Comparison of ENCODE assay signal across 9 cellular contexts in genomic region chr2:42878581-42878980, GRCh38.
DNase-seq lines count a peak whose midpoint lies in the region; ATAC-seq lines count a peak whose summit lies in the region.
"Had no signal": no experiment of that assay in that cellular context is flagged by ENCODE, and none has a peak within 500 bp of the region (broad histone marks: within the 10 kb centered on the region; RNA-seq: fewer than 3 reads in every experiment).

No MANE protein-coding gene starts in this region.

- H3K4me3 Mint-ChIP-seq in activated CD8-positive, alpha-beta memory T cell treated with anti-CD3 and anti-CD28 coated beads, Interleukin-2, amount 10 ng/mL, durations not matched to agents 7 days and 5 days = no peak overlapping the region

- no peak for DNase-seq in activated CD8-positive, alpha-beta memory T cell treated with anti-CD3 and anti-CD28 coated beads, Interleukin-2, amount 10 ng/mL, durations not matched to agents 7 days and 5 days
- DNase-seq in NCI-H526 treated with DMSO at 0.1 percent for 48 hours (lab: John Stamatoyannopoulos, UW) (no peak), amniotic stem cell (lab: John Stamatoyannopoulos, UW) (no peak), NOMO-1 (lab: John Stamatoyannopoulos, UW; ENCODE audit: unreplicated experiment in 2 of 2) (no peak)
- DNase-seq: NCI-H1436 treated with DMSO at 0.1 percent for 48 hours, ovary had no signal

- no peak overlapping the region for H3K4me3 ChIP-seq in skin epidermis
- H3K4me3 ChIP-seq: ovary had no signal

- ATAC-seq in GM18867 (IDR thresholded peaks at IDR 0.05; ENCODE audit: unreplicated experiment) (peak; percentile 62), GM21723 (IDR thresholded peaks at IDR 0.05; ENCODE audit: unreplicated experiment) (peak; percentile 83)
- ATAC-seq in activated CD8-positive, alpha-beta memory T cell treated with anti-CD3 and anti-CD28 coated beads, Interleukin-2, amount 10 ng/mL, durations not matched to agents 7 days and 5 days = peak; percentile 20

- peak overlapping the region in 17 of 21 experiments; percentile 21 to 87 (median 69) for H3K27ac ChIP-seq in skin epidermis

- H3K36me3 Mint-ChIP-seq in activated CD8-positive, alpha-beta memory T cell treated with anti-CD3 and anti-CD28 coated beads, Interleukin-2, amount 10 ng/mL, durations not matched to agents 7 days and 5 days = no peaks in the 10 kb centered on the region

- H3K27me3 Mint-ChIP-seq in activated CD8-positive, alpha-beta memory T cell treated with anti-CD3 and anti-CD28 coated beads, Interleukin-2, amount 10 ng/mL, durations not matched to agents 7 days and 5 days = no peaks in the 10 kb centered on the region

- H3K27ac Mint-ChIP-seq in activated CD8-positive, alpha-beta memory T cell treated with anti-CD3 and anti-CD28 coated beads, Interleukin-2, amount 10 ng/mL, durations not matched to agents 7 days and 5 days = no peak overlapping the region

- no peaks in the 10 kb centered on the region for H3K9me3 Mint-ChIP-seq in activated CD8-positive, alpha-beta memory T cell treated with anti-CD3 and anti-CD28 coated beads, Interleukin-2, amount 10 ng/mL, durations not matched to agents 7 days and 5 days (ENCODE audit: low read depth)

- CTCF ChIA-PET in activated CD8-positive, alpha-beta memory T cell treated with anti-CD3 and anti-CD28 coated beads, Interleukin-2, amount 10 ng/mL, durations not matched to agents 7 days and 5 days (lab: Charles Lee) = interaction anchor here (1.3 kb wide), 1 partner anchor 19 kb away, joined by 5 read pairs; no protein-coding TSS in a partner anchor

- H3K4me1 Mint-ChIP-seq in activated CD8-positive, alpha-beta memory T cell treated with anti-CD3 and anti-CD28 coated beads, Interleukin-2, amount 10 ng/mL, durations not matched to agents 7 days and 5 days = peaks cover 7% of the 10 kb centered on the region

Comparison
In these comparisons a context has a peak if more than half of its experiments do, and no peak if none do; other contexts are left out.
1. ATAC-seq: peak in every context shown above with its lines; median percentile 83 in GM21723; 62 in GM18867; 20 in activated CD8-positive, alpha-beta memory T cell treated with anti-CD3 and anti-CD28 coated beads, Interleukin-2, amount 10 ng/mL, durations not matched to agents 7 days and 5 days.